Comparison of ENCODE assay signal across 8 cellular contexts in the genomic region with DNA sequence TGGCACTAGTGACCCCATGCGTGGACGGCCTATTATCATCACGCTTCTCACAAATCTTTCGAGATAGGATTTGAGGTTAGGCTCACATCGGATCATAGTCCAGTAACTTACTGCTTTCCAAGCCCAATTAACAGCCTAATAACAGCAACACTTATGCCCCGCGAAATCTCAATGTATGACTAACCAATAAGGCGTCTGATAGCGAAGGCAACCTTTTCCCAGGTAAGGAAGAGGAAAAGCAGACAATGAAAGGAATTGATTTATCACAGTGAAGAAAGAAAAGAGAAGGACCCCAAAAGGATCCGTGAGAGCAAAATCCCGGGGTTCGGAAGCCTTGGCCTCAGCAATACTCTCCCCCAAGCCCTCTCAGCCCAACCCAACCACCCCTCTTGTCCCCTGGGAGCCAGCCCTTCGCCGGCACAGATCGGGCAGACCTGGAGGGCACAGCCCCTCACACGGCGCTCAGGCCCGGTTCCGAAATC. TPM values are rescaled to one million over a fixed set of nuclear protein-coding genes. Genes with fewer than 3 reads are reported as not detected.
DNase-seq lines count a peak whose midpoint lies in the region; ATAC-seq, FAIRE-seq and TF ChIP-seq lines count a peak whose summit lies in the region.

No MANE protein-coding gene starts in this region.

- H3K27me3 ChIP-seq in foreskin keratinocyte = no peaks in the 10 kb centered on the region

- H3K4me1 ChIP-seq in foreskin keratinocyte = peaks cover 21% of the 10 kb centered on the region

- peak overlapping the region; percentile 94 for H3K27ac ChIP-seq in 22Rv1
- H3K27ac ChIP-seq in foreskin keratinocyte = peak overlapping the region; percentile 90

- H3K4me3 ChIP-seq in WI38 (ENCODE audit: low read depth, low read length) = peak overlapping the region; percentile 93

- peak; percentile 38 for FAIRE-seq in GM18507 (lab: Jason Lieb, UNC)

- no peak for DNase-seq in GM18507 (ENCODE audit: extremely low spot score, insufficient read length, low read depth)
- DNase-seq in foreskin keratinocyte = peak; percentile 13 to 28
- DNase-seq in omental fat pad (ENCODE audit: low spot score) = no peak
- no peak for DNase-seq in stimulated activated CD4-positive, alpha-beta T cell treated with anti-CD3 and anti-CD28 coated beads, Interleukin-1b, Interleukin-23, amount 100 ng/mL, for 48 hours
- DNase-seq in ecto neural progenitor cell (ENCODE audit: low spot score) = no peak

- TF ChIP-seq CTCF in 22Rv1 (IDR thresholded peaks at IDR 0.05) (no peak), WI38 (IDR thresholded peaks at IDR 0.05; ENCODE audit: low read depth, low read length) (no peak), foreskin keratinocyte (conservative IDR thresholded peaks at IDR 0.05) (no peak), omental fat pad (IDR thresholded peaks at IDR 0.05) (no peak)

- ATAC-seq in HG03175 (IDR thresholded peaks at IDR 0.05; ENCODE audit: unreplicated experiment) = peak; percentile 23
- peak; percentile 53 for ATAC-seq in foreskin keratinocyte
- peak; percentile 20 for ATAC-seq in omental fat pad (ENCODE audit: low FRiP score)

RNA-seq across cellular contexts. Expression of gene GPATCH8, which starts 0.6 kb away (rescaled TPM):
- total RNA-seq in foreskin keratinocyte = 18.6 and 20.2 TPM in 2 replicates
- polyA plus RNA-seq in foreskin keratinocyte = 3.9 and 4.9 TPM in 2 replicates
- total RNA-seq in omental fat pad = 10 to 100 TPM; 25.7 to 58.5 (median 34.6) TPM

RNA-seq across cellular contexts. Expression of gene FZD2, which starts 54.6 kb away (rescaled TPM):
- total RNA-seq in foreskin keratinocyte = 11.0 and 12.6 TPM in 2 replicates
- polyA plus RNA-seq in foreskin keratinocyte = 12.2 and 12.6 TPM in 2 replicates
- total RNA-seq in omental fat pad = 1 to 10 TPM in 3 of 4 donors, under 1 TPM in 1; 0.74 to 2.4 (median 2.0) TPM

Comparison
In these comparisons a context has a peak if more than half of its experiments do, and no peak if none do; other contexts are left out.
1. DNase-seq: peak in foreskin keratinocyte (2 of 2); none in GM18507 (single experiment), omental fat pad (single experiment), stimulated activated CD4-positive, alpha-beta T cell treated with anti-CD3 and anti-CD28 coated beads, Interleukin-1b, Interleukin-23, amount 100 ng/mL, for 48 hours (single experiment) and ecto neural progenitor cell (single experiment).
2. Peak in every context shown above with its lines, with median percentiles within 50 percentile points of each other: ATAC-seq.